ENCODE assay signal across 23 cellular contexts in the genomic region with DNA sequence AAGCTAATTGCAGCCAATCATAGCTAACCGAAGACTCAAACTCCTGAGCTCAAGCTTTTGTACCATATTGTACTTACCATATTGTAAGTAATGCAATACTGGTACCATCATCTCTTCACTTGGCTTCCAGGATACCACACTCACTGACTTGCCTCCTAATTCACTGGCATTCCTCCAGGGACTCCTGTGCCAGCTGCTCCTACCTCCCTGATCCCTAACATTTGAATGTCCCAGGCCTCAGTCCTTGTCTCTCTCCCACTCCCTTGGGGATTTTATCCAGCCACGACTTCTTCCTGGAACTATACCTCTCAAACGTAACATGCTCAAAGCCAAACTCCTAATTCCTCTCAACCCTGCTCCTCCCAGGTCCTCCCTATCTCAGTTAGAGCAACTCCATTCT. TPM values are rescaled to one million over a fixed set of nuclear protein-coding genes. Genes with fewer than 3 reads are reported as not detected.
DNase-seq lines count a peak whose midpoint lies in the region; ATAC-seq and TF ChIP-seq lines count a peak whose summit lies in the region.
"Had no signal": no experiment of that assay in that cellular context is flagged by ENCODE, and none has a peak within 500 bp of the region (broad histone marks: within the 10 kb centered on the region; RNA-seq: fewer than 3 reads in every experiment).

No MANE protein-coding gene starts in this region.

- TF ChIP-seq CTCF in mesothelial cell of epicardium (IDR thresholded peaks at IDR 0.05; ENCODE audit: unreplicated experiment) (no peak), RWPE1 (conservative IDR thresholded peaks at IDR 0.05; ENCODE audit: low read depth) (no peak)

- no peak for TF ChIP-seq POLR2A in GM18505 (IDR thresholded peaks at IDR 0.05; ENCODE audit: borderline replicate concordance, extremely low read depth, insufficient read depth, insufficient read length)

- ATAC-seq in GM18505 (IDR thresholded peaks at IDR 0.05; ENCODE audit: unreplicated experiment): no peak
- no peak for ATAC-seq in HG03469 (IDR thresholded peaks at IDR 0.05; ENCODE audit: unreplicated experiment)
- ATAC-seq: SK-N-SH treated with all-trans-retinoic acid at 6 μM for 48 hours had no signal

- no peaks in the 10 kb centered on the region for H3K27me3 Mint-ChIP-seq in activated T-helper 1 cell treated with anti-CD3 and anti-CD28 coated beads, Interleukin-12 subunit alpha, Interleukin-12 subunit beta, Interleukin-2, Interleukin-4 antibody, amounts not matched to agents 30 ng/mL and 10 ng/mL and 1 ng/mL, durations not matched to agents 14 hours and 24 hours and 36 hours (ENCODE audit: insufficient read depth)
- H3K27me3 Mint-ChIP-seq in mesothelial cell of epicardium (ENCODE audit: low read depth): no peaks in the 10 kb centered on the region
- H3K27me3 Mint-ChIP-seq: IgD-negative memory B cell had no signal

- intact Hi-C loops in activated T-helper 1 cell treated with anti-CD3 and anti-CD28 coated beads, Interleukin-12 subunit alpha, Interleukin-12 subunit beta, Interleukin-2, Interleukin-4 antibody, amounts not matched to agents 30 ng/mL and 10 ng/mL and 1 ng/mL, durations not matched to agents 14 hours and 24 hours and 36 hours (cut with micrococcal nuclease): no loop called here

- H3K4me3 Mint-ChIP-seq in activated T-helper 1 cell treated with anti-CD3 and anti-CD28 coated beads, Interleukin-12 subunit alpha, Interleukin-12 subunit beta, Interleukin-2, Interleukin-4 antibody, amounts not matched to agents 30 ng/mL and 10 ng/mL and 1 ng/mL, durations not matched to agents 14 hours and 24 hours and 36 hours: no peak overlapping the region
- H3K4me3 Mint-ChIP-seq in mesothelial cell of epicardium: no peak overlapping the region
- H3K4me3 Mint-ChIP-seq: nephron progenitor cell; T-helper 2 cell treated with Interferon-gamma antibody and Interleukin-4, amounts not matched to agents 5 μg/mL and 100 μg/mL, for 36 hours had no signal

- H3K4me1 Mint-ChIP-seq in activated T-helper 1 cell treated with anti-CD3 and anti-CD28 coated beads, Interleukin-12 subunit alpha, Interleukin-12 subunit beta, Interleukin-2, Interleukin-4 antibody, amounts not matched to agents 30 ng/mL and 10 ng/mL and 1 ng/mL, durations not matched to agents 14 hours and 24 hours and 36 hours (ENCODE audit: low read depth): peaks cover 5% of the 10 kb centered on the region
- no peaks in the 10 kb centered on the region for H3K4me1 Mint-ChIP-seq in mesothelial cell of epicardium
- H3K4me1 Mint-ChIP-seq: nephron progenitor cell had no signal

- H3K27ac Mint-ChIP-seq in activated T-helper 1 cell treated with anti-CD3 and anti-CD28 coated beads, Interleukin-12 subunit alpha, Interleukin-12 subunit beta, Interleukin-2, Interleukin-4 antibody, amounts not matched to agents 30 ng/mL and 10 ng/mL and 1 ng/mL, durations not matched to agents 14 hours and 24 hours and 36 hours: peak overlapping the region; percentile 18
- H3K27ac Mint-ChIP-seq in mesothelial cell of epicardium: peak overlapping the region; percentile 17
- H3K27ac Mint-ChIP-seq: T-helper 2 cell treated with Interferon-gamma antibody and Interleukin-4, amounts not matched to agents 5 μg/mL and 100 μg/mL, for 36 hours had no signal

- H3K27ac ChIP-seq in RWPE1: no peak overlapping the region
- H3K27ac ChIP-seq: heart left ventricle, sigmoid colon, VCaP had no signal

- CTCF ChIA-PET in RWPE1 (lab: Yijun Ruan, JAX): no interaction called here

- POLR2A ChIA-PET in RWPE1 (lab: Yijun Ruan, JAX; ENCODE audit: low non-redundant PET): interaction anchor here (0.6 kb wide), 1 partner anchor 805 kb away, joined by 6 read pairs; no protein-coding TSS in a partner anchor

- H3K36me3 Mint-ChIP-seq in activated T-helper 1 cell treated with anti-CD3 and anti-CD28 coated beads, Interleukin-12 subunit alpha, Interleukin-12 subunit beta, Interleukin-2, Interleukin-4 antibody, amounts not matched to agents 30 ng/mL and 10 ng/mL and 1 ng/mL, durations not matched to agents 14 hours and 24 hours and 36 hours (ENCODE audit: low read depth): peaks cover 29% of the 10 kb centered on the region
- peaks cover 27% of the 10 kb centered on the region for H3K36me3 Mint-ChIP-seq in mesothelial cell of epicardium
- H3K36me3 Mint-ChIP-seq: IgD-negative memory B cell had no signal

- DNase-seq in NCI-H82 (lab: John Stamatoyannopoulos, UW): peak; percentile 32
- DNase-seq in NCI-H82 treated with DMSO at 0.1 percent for 48 hours (lab: John Stamatoyannopoulos, UW; ENCODE audit: unreplicated experiment): no peak
- peak; percentile 9 for DNase-seq in M059J (ENCODE audit: low read depth)
- DNase-seq in activated T-helper 1 cell treated with anti-CD3 and anti-CD28 coated beads, Interleukin-12 subunit alpha, Interleukin-12 subunit beta, Interleukin-2, Interleukin-4 antibody, amounts not matched to agents 30 ng/mL and 10 ng/mL and 1 ng/mL, durations not matched to agents 14 hours and 24 hours and 36 hours (ENCODE audit: low spot score): no peak
- no peak for DNase-seq in mesothelial cell of epicardium (ENCODE audit: low spot score in 2 of 2, unreplicated experiment in 2 of 2)
- no peak for DNase-seq in RWPE1 (ENCODE audit: low spot score)
- DNase-seq: activated CD4-positive, alpha-beta T cell treated with anti-CD3 and anti-CD28 coated beads, Interleukin-2, amount 50 U/mL, for 1 hour; activated effector memory CD4-positive, alpha-beta T cell treated with Interleukin-2 at 50 U/mL for 16 hours; Caco-2; EL; midbrain; NCI-H146; nephron progenitor cell; posterior cingulate gyrus; RPMI8226; sigmoid colon had no signal

- no peaks in the 10 kb centered on the region for H3K9me3 Mint-ChIP-seq in activated T-helper 1 cell treated with anti-CD3 and anti-CD28 coated beads, Interleukin-12 subunit alpha, Interleukin-12 subunit beta, Interleukin-2, Interleukin-4 antibody, amounts not matched to agents 30 ng/mL and 10 ng/mL and 1 ng/mL, durations not matched to agents 14 hours and 24 hours and 36 hours
- H3K9me3 Mint-ChIP-seq in mesothelial cell of epicardium: no peaks in the 10 kb centered on the region
- H3K9me3 Mint-ChIP-seq: IgD-negative memory B cell; nephron progenitor cell; T-helper 2 cell treated with Interferon-gamma antibody and Interleukin-4, amounts not matched to agents 5 μg/mL and 100 μg/mL, for 36 hours had no signal

RNA-seq across cellular contexts. Expression of gene USP48, which starts 33.8 kb away (rescaled TPM):
- total RNA-seq in M059J (2014; rRNA removed; shearing (Covaris generic)): 22.5 and 34.2 TPM in 2 replicates
- total RNA-seq in activated T-helper 1 cell treated with anti-CD3 and anti-CD28 coated beads, Interleukin-12 subunit alpha, Interleukin-12 subunit beta, Interleukin-2, Interleukin-4 antibody, amounts not matched to agents 30 ng/mL and 10 ng/mL and 1 ng/mL, durations not matched to agents 14 hours and 24 hours and 36 hours: 88.7 and 97.1 TPM in 2 replicates
- 79.8 to 88.7 TPM (median 86.5 TPM) in 3 replicates for total RNA-seq in mesothelial cell of epicardium

Comparison
In these comparisons a context has a peak if more than half of its experiments do, and no peak if none do; other contexts are left out.
1. DNase-seq: peak in NCI-H82 (single experiment) and M059J (single experiment); none in NCI-H82 treated with DMSO at 0.1 percent for 48 hours (single experiment), activated T-helper 1 cell treated with anti-CD3 and anti-CD28 coated beads, Interleukin-12 subunit alpha, Interleukin-12 subunit beta, Interleukin-2, Interleukin-4 antibody, amounts not matched to agents 30 ng/mL and 10 ng/mL and 1 ng/mL, durations not matched to agents 14 hours and 24 hours and 36 hours (single experiment), mesothelial cell of epicardium (0 of 2) and RWPE1 (single experiment).